ENCODE assay signal across 10 cellular contexts in the genomic region with DNA sequence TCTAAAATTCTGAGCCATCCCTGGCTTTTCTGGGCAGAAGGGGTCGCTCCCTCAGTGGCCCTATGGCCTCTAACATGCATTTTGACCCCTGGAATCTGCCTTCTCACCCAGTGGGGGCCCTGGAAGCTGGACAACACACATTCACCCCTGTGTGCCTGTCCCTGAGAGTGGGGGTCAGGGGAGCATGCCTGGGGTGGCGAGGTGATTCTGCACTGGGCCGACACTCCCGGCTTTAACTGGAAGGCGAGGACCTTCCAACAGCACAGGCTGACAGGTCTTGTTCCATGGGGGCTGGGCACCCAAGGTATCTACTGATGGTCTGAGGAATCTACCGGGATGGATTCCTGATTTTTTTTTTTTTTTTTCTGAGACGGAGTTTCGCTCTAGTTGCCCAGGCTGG. TPM values are rescaled to one million over a fixed set of nuclear protein-coding genes. Genes with fewer than 3 reads are reported as not detected.
DNase-seq lines count a peak whose midpoint lies in the region; ATAC-seq and TF ChIP-seq lines count a peak whose summit lies in the region.
"Had no signal": no experiment of that assay in that cellular context is flagged by ENCODE, and none has a peak within 500 bp of the region (broad histone marks: within the 10 kb centered on the region; RNA-seq: fewer than 3 reads in every experiment).

No MANE protein-coding gene starts in this region.

- peak overlapping the region; percentile 59 for H3K27ac Mint-ChIP-seq in activated naive CD4-positive, alpha-beta T cell treated with anti-CD3 and anti-CD28 coated beads for 36 hours
- no peak overlapping the region for H3K27ac Mint-ChIP-seq in activated naive CD4-positive, alpha-beta T cell treated with anti-CD3 and anti-CD28 coated beads, Interleukin-2, amount 10 ng/mL, durations not matched to agents 7 days and 5 days

- no peaks in the 10 kb centered on the region for H3K36me3 Mint-ChIP-seq in activated naive CD4-positive, alpha-beta T cell treated with anti-CD3 and anti-CD28 coated beads for 36 hours (ENCODE audit: low read depth)
- peaks cover 2% of the 10 kb centered on the region for H3K36me3 Mint-ChIP-seq in activated naive CD4-positive, alpha-beta T cell treated with anti-CD3 and anti-CD28 coated beads, Interleukin-2, amount 10 ng/mL, durations not matched to agents 7 days and 5 days

- peaks cover 39% of the 10 kb centered on the region for H3K4me1 Mint-ChIP-seq in activated naive CD4-positive, alpha-beta T cell treated with anti-CD3 and anti-CD28 coated beads for 36 hours (ENCODE audit: low read depth)
- H3K4me1 Mint-ChIP-seq in activated naive CD4-positive, alpha-beta T cell treated with anti-CD3 and anti-CD28 coated beads, Interleukin-2, amount 10 ng/mL, durations not matched to agents 7 days and 5 days = peaks cover 47% of the 10 kb centered on the region

- no peak overlapping the region for H3K4me3 Mint-ChIP-seq in activated naive CD4-positive, alpha-beta T cell treated with anti-CD3 and anti-CD28 coated beads for 36 hours
- no peak overlapping the region for H3K4me3 Mint-ChIP-seq in activated naive CD4-positive, alpha-beta T cell treated with anti-CD3 and anti-CD28 coated beads, Interleukin-2, amount 10 ng/mL, durations not matched to agents 7 days and 5 days
- H3K4me3 Mint-ChIP-seq: type B pancreatic cell had no signal

- H3K9me3 Mint-ChIP-seq in activated naive CD4-positive, alpha-beta T cell treated with anti-CD3 and anti-CD28 coated beads for 36 hours = no peaks in the 10 kb centered on the region
- no peaks in the 10 kb centered on the region for H3K9me3 Mint-ChIP-seq in activated naive CD4-positive, alpha-beta T cell treated with anti-CD3 and anti-CD28 coated beads, Interleukin-2, amount 10 ng/mL, durations not matched to agents 7 days and 5 days
- H3K9me3 Mint-ChIP-seq: type B pancreatic cell had no signal

- H3K27me3 ChIP-seq in muscle layer of duodenum (ENCODE audit: low read depth, low read length) (no peaks in the 10 kb centered on the region), upper lobe of right lung (no peaks in the 10 kb centered on the region)

- H3K4me3 ChIP-seq in muscle layer of duodenum (ENCODE audit: low read depth in 1 of 2, low read length in 2 of 2) = no peak overlapping the region
- H3K4me3 ChIP-seq in upper lobe of right lung = no peak overlapping the region

- DNase-seq in activated naive CD4-positive, alpha-beta T cell treated with anti-CD3 and anti-CD28 coated beads for 36 hours = no peak
- no peak for DNase-seq in activated naive CD4-positive, alpha-beta T cell treated with anti-CD3 and anti-CD28 coated beads, Interleukin-2, amount 10 ng/mL, durations not matched to agents 7 days and 5 days
- DNase-seq in caudate nucleus (lab: John Stamatoyannopoulos, UW) = no peak
- no peak for DNase-seq in upper lobe of right lung
- DNase-seq in effector CD4-positive, alpha-beta T cell = no peak
- DNase-seq in activated gamma-delta T cell treated with Interleukin-2 at 50 U/mL for 16 hours = no peak
- no peak for DNase-seq in cortex of kidney (lab: John Stamatoyannopoulos, UW)
- DNase-seq: NCI-H2081 had no signal

- H3K36me3 ChIP-seq in muscle layer of duodenum (ENCODE audit: control insufficient read depth in 1 of 2, insufficient read depth in 2 of 2, low read length in 2 of 2) = peaks cover 13% of the 10 kb centered on the region in 2 donors
- H3K36me3 ChIP-seq in upper lobe of right lung = peaks cover 25% of the 10 kb centered on the region

- no peaks in the 10 kb centered on the region for H3K9me3 ChIP-seq in muscle layer of duodenum (ENCODE audit: control insufficient read depth in 1 of 2, low read length in 2 of 2)
- no peaks in the 10 kb centered on the region for H3K9me3 ChIP-seq in upper lobe of right lung

- no peak for TF ChIP-seq CTCF in upper lobe of right lung (IDR thresholded peaks at IDR 0.05)

- intact Hi-C loops in activated naive CD4-positive, alpha-beta T cell treated with anti-CD3 and anti-CD28 coated beads for 36 hours (cut with micrococcal nuclease) = no loop called here
- intact Hi-C loops in upper lobe of right lung (cut with DNase I) = no loop called here

- H3K4me1 ChIP-seq in muscle layer of duodenum (ENCODE audit: control insufficient read depth in 1 of 2, insufficient read depth in 2 of 2, low read length in 2 of 2) = peaks cover 40 to 57% of the 10 kb centered on the region in 2 donors
- peaks cover 92% of the 10 kb centered on the region for H3K4me1 ChIP-seq in upper lobe of right lung

- peak overlapping the region; percentile 60 for H3K27ac ChIP-seq in caudate nucleus (ENCODE audit: low read depth, low read length)
- peak overlapping the region; percentile 80 for H3K27ac ChIP-seq in muscle layer of duodenum (ENCODE audit: low read length)
- H3K27ac ChIP-seq in upper lobe of right lung = peak overlapping the region; percentile 96

- ATAC-seq in upper lobe of right lung = no peak

- H3K27me3 Mint-ChIP-seq in activated naive CD4-positive, alpha-beta T cell treated with anti-CD3 and anti-CD28 coated beads for 36 hours (ENCODE audit: low read depth) = no peaks in the 10 kb centered on the region
- no peaks in the 10 kb centered on the region for H3K27me3 Mint-ChIP-seq in activated naive CD4-positive, alpha-beta T cell treated with anti-CD3 and anti-CD28 coated beads, Interleukin-2, amount 10 ng/mL, durations not matched to agents 7 days and 5 days
- H3K27me3 Mint-ChIP-seq: type B pancreatic cell had no signal

- CTCF ChIA-PET in activated naive CD4-positive, alpha-beta T cell treated with anti-CD3 and anti-CD28 coated beads for 36 hours (lab: Charles Lee) = interaction anchor here (7.8 kb wide), 1 partner anchor 10 kb away, joined by 90 read pairs; the partner anchor contains the start of gene PPM1F
- CTCF ChIA-PET in activated naive CD4-positive, alpha-beta T cell treated with anti-CD3 and anti-CD28 coated beads, Interleukin-2, amount 10 ng/mL, durations not matched to agents 7 days and 5 days (lab: Charles Lee) = interaction anchor here (2.3 kb wide), 1 partner anchor 11 kb away, joined by 7 read pairs; the partner anchor contains the start of gene PPM1F

RNA-seq across cellular contexts. Expression of gene PPM1F, which starts 10.7 kb away (rescaled TPM):
- total RNA-seq in activated naive CD4-positive, alpha-beta T cell treated with anti-CD3 and anti-CD28 coated beads for 36 hours = 10 to 100 TPM; 23.0 to 24.3 TPM
- total RNA-seq in upper lobe of right lung = 51.2 TPM

RNA-seq across cellular contexts. Expression of gene TOP3B, which starts 40.7 kb away (rescaled TPM):
- 10 to 100 TPM; 41.2 to 41.4 TPM for total RNA-seq in activated naive CD4-positive, alpha-beta T cell treated with anti-CD3 and anti-CD28 coated beads for 36 hours
- total RNA-seq in upper lobe of right lung = 24.8 TPM
